ENCODE assay signal across 9 cellular contexts in the genomic region with DNA sequence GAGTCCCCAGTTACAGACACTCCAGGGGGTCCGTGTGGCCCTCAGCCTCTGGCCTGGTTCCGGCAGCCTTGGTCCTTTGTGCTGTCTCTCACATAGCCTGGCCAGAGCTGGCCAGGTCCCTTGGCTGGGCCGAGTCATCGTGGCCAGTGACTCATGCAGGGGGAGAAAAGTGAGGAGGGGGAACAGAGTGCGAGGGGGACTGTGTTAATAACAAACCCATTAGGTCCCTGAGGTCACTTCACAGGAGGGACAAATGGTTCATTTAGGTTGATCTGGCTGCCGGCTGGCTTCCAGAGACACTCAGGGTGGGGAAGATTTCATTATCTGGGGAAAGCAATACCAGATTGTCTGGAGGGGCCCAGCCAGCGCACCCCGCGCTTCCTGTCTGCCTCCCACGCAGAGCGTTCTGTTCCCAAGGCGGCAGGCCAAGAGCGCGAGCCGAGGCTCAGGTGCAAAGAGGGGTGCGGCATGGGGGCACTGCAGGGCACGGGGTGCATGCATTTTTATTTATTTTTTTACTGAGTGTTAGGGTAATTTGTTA.
DNase-seq lines count a peak whose midpoint lies in the region; ATAC-seq, FAIRE-seq and TF ChIP-seq lines count a peak whose summit lies in the region.
"Had no signal": no experiment of that assay in that cellular context is flagged by ENCODE, and none has a peak within 500 bp of the region (broad histone marks: within the 10 kb centered on the region; RNA-seq: fewer than 3 reads in every experiment).

No MANE protein-coding gene starts in this region.

- H3K27ac Mint-ChIP-seq in central memory CD8-positive, alpha-beta T cell (ENCODE audit: low read depth), result no peak overlapping the region
- H3K27ac Mint-ChIP-seq in naive B cell, result peak overlapping the region in 2 of 6 donors; percentile 7 to 41

- no peaks in the 10 kb centered on the region for H3K9me3 Mint-ChIP-seq in central memory CD8-positive, alpha-beta T cell
- no peaks in the 10 kb centered on the region for H3K9me3 Mint-ChIP-seq in naive B cell

- no peak for FAIRE-seq in A549 (lab: Jason Lieb, UNC)

- no peak for TF ChIP-seq CTCF in A549 (IDR thresholded peaks at IDR 0.05)
- TF ChIP-seq CTCF in NB4 (IDR thresholded peaks at IDR 0.05; ENCODE audit: low read depth, low read length), result no peak
- no peak for TF ChIP-seq CTCF in GM20000 (IDR thresholded peaks at IDR 0.05; ENCODE audit: extremely low read depth, missing control alignments)

- no peaks in the 10 kb centered on the region for H3K27me3 Mint-ChIP-seq in central memory CD8-positive, alpha-beta T cell
- peaks cover 0 to 13% (median 0%) of the 10 kb centered on the region in 3 donors for H3K27me3 Mint-ChIP-seq in naive B cell

- no peak for TF ChIP-seq RAD21 in A549 (conservative IDR thresholded peaks at IDR 0.05 in 1 of 2, IDR thresholded peaks at IDR 0.05 in 1 of 2)

- ATAC-seq in A549 (no peak), naive B cell (ENCODE audit: low read depth in 2 of 2) (peak; percentile 35 to 44), GM18870 (IDR thresholded peaks at IDR 0.05; ENCODE audit: unreplicated experiment) (no peak)
- no peak for ATAC-seq in central memory CD8-positive, alpha-beta T cell (replicated peaks; ENCODE audit: extremely low read depth, poor library complexity, severe bottlenecking)

- H3K4me3 ChIP-seq in A549 (no peak overlapping the region), NB4 (ENCODE audit: low read depth, low read length) (no peak overlapping the region)

- H3K4me1 Mint-ChIP-seq in central memory CD8-positive, alpha-beta T cell, result peaks cover 35% of the 10 kb centered on the region
- peaks cover 43 to 57% (median 57%) of the 10 kb centered on the region in 3 donors for H3K4me1 Mint-ChIP-seq in naive B cell

- H3K4me3 Mint-ChIP-seq in central memory CD8-positive, alpha-beta T cell, result peak overlapping the region; percentile 55
- H3K4me3 Mint-ChIP-seq in naive B cell, result peak overlapping the region in 7 of 8 donors; percentile 35 to 82 (median 65)

- H3K36me3 Mint-ChIP-seq in central memory CD8-positive, alpha-beta T cell (ENCODE audit: insufficient read depth), result no peaks in the 10 kb centered on the region
- no peaks in the 10 kb centered on the region for H3K36me3 Mint-ChIP-seq in naive B cell

- peak overlapping the region; percentile 73 for H3K4me2 ChIP-seq in A549

- POLR2A ChIA-PET in A549 (lab: Yijun Ruan, JAX), result no interaction called here

- WGBS in A549 (ENCODE audit: missing lambda C conversion rate), result 72% methylated on average over 17 of the region's 17 CpGs

- no peaks in the 10 kb centered on the region for H3K9me3 ChIP-seq in A549

- no peak for DNase-seq in A549 (ENCODE audit: low read depth in 1 of 2, low spot score in 1 of 2)
- peak; percentile 71 for DNase-seq in NB4 (ENCODE audit: low read depth)
- no peak for DNase-seq in central memory CD8-positive, alpha-beta T cell (ENCODE audit: low spot score in 2 of 2)
- DNase-seq in naive B cell, result peak; percentile 22
- DNase-seq in GM20000 (ENCODE audit: low spot score), result no peak
- DNase-seq in COLO829 (ENCODE audit: low spot score), result no peak
- DNase-seq in NCI-H1417 (lab: John Stamatoyannopoulos, UW), result no peak
- DNase-seq: cortex of kidney had no signal

- CTCF ChIA-PET in A549 (lab: Yijun Ruan, JAX), result interaction anchor here (1.2 to 2.7 kb wide), 3 partner anchors 14 to 33 kb away, joined by 3 to 19 read pairs (median 4); no protein-coding TSS in a partner anchor

- no peak for TF ChIP-seq EP300 in A549 (IDR thresholded peaks at IDR 0.05)

- no peak for TF ChIP-seq POLR2A in A549 (IDR thresholded peaks at IDR 0.05; ENCODE audit: low read length)
- TF ChIP-seq POLR2A in NB4 (IDR thresholded peaks at IDR 0.05; ENCODE audit: extremely low read depth, insufficient read length), result no peak

- H3K27ac ChIP-seq in A549, result peak overlapping the region; percentile 82 to 87; a peak in 5 of 6 replicates

- peaks cover 66% of the 10 kb centered on the region for H3K4me1 ChIP-seq in A549

TF ChIP-seq in A549, 52 proteins besides CTCF, POLR2A, EP300 and RAD21:
- TF ChIP-seq NR3C1 (IDR thresholded peaks at IDR 0.05) (no peak), BHLHE40 (IDR thresholded peaks at IDR 0.05; ENCODE audit: low read depth, low read length) (no peak), EHF (CRISPR knock-in tag; IDR thresholded peaks at IDR 0.05) (no peak)

Comparison
In these comparisons a context has a peak if more than half of its experiments do, and no peak if none do; other contexts are left out.
1. ATAC-seq: peak in naive B cell (2 of 2); none in A549 (0 of 2), central memory CD8-positive, alpha-beta T cell (single experiment) and GM18870 (single experiment).
2. DNase-seq: peak in NB4 (single experiment) and naive B cell (single experiment); none in A549 (0 of 2), central memory CD8-positive, alpha-beta T cell (0 of 2), GM20000 (single experiment), COLO829 (single experiment) and NCI-H1417 (0 of 3).